ENCODE assay signal across 8 cellular contexts in the genomic region with DNA sequence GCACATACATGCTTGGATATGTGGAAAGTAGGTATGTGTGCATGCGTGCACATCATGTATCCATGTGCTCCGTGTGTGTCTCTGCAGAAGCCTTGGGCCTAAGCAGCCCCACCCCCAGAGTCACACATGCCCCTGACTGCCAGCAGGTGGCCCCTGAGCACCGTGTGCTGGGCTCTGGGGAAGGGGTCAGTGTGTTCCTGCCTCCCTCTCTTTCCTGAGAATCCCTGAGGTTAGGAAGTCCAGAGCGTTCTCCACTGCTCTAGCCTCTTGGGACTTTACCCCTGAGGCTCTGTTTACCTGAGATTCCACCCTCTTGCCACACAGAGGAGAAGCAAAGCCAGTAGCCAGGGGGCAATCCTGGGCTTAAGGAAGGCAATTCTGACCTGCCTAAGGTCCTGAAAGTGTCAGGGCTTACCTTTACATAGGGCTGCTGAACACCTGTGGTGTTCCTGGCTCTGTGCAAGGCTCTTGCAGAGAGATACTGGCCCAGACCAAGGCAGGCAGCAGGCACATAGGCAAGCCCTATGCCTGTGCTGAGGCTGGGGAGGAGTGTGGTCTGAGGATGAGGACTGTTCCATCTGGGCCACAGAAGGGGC.
DNase-seq lines count a peak whose midpoint lies in the region; ATAC-seq and TF ChIP-seq lines count a peak whose summit lies in the region.

No MANE protein-coding gene starts in this region.

- peak; percentile 84 for TF ChIP-seq CTCF in LNCaP clone FGC (IDR thresholded peaks at IDR 0.05; ENCODE audit: control insufficient read depth, extremely low read depth, insufficient read depth)

- DNase-seq in ELF-1 (ENCODE audit: low read depth, low spot score), result peak; percentile 97
- peak; percentile 30 for DNase-seq in LNCaP clone FGC (ENCODE audit: low read depth)
- DNase-seq in amniotic epithelial cell (ENCODE audit: low read depth), result peak; percentile 22
- DNase-seq in iPS DF 4.7 (ENCODE audit: extremely low read depth, low spot score), result peak; percentile 53
- peak; percentile 75 for DNase-seq in superior temporal gyrus (ENCODE audit: extremely low spot score)
- no peak for DNase-seq in stimulated activated CD4-positive, alpha-beta T cell treated with anti-CD3 and anti-CD28 coated beads, Interleukin-1b, Interleukin-23, amount 100 ng/mL, for 48 hours

- no peak overlapping the region for H3K4me3 ChIP-seq in LNCaP clone FGC (ENCODE audit: low read depth, low read length)

- ATAC-seq in GM21423 (IDR thresholded peaks at IDR 0.05; ENCODE audit: unreplicated experiment) (peak; percentile 63), HG03571 (IDR thresholded peaks at IDR 0.05; ENCODE audit: unreplicated experiment) (no peak)
